ENCODE assay signal across 20 cellular contexts in genomic region chr1:96487961-96488360, GRCh38.
DNase-seq lines count a peak whose midpoint lies in the region; ATAC-seq, FAIRE-seq and TF ChIP-seq lines count a peak whose summit lies in the region.
"Had no signal": no experiment of that assay in that cellular context is flagged by ENCODE, and none has a peak within 500 bp of the region (broad histone marks: within the 10 kb centered on the region; RNA-seq: fewer than 3 reads in every experiment).

No MANE protein-coding gene starts in this region.

- H3K27ac Mint-ChIP-seq in activated CD4-positive, alpha-beta memory T cell treated with anti-CD3 and anti-CD28 coated beads for 36 hours = no peak overlapping the region
- H3K27ac Mint-ChIP-seq: activated naive CD4-positive, alpha-beta T cell treated with anti-CD3 and anti-CD28 coated beads, Interleukin-2, amount 10 ng/mL, durations not matched to agents 7 days and 5 days; CD4-positive, alpha-beta T cell; IgD-negative memory B cell; nephron; type B pancreatic cell had no signal

- no peaks in the 10 kb centered on the region for H3K9me3 Mint-ChIP-seq in activated CD4-positive, alpha-beta memory T cell treated with anti-CD3 and anti-CD28 coated beads for 36 hours
- H3K9me3 Mint-ChIP-seq: activated naive CD4-positive, alpha-beta T cell treated with anti-CD3 and anti-CD28 coated beads, Interleukin-2, amount 10 ng/mL, durations not matched to agents 7 days and 5 days; CD4-positive, alpha-beta T cell; IgD-negative memory B cell; nephron; type B pancreatic cell had no signal

- H3K4me3 ChIP-seq in AG10803 (ENCODE audit: low read length) (no peak overlapping the region), astrocyte of the spinal cord (ENCODE audit: low read depth, low read length) (no peak overlapping the region), fibroblast of pulmonary artery (replicated peaks; ENCODE audit: low read depth, low read length) (no peak overlapping the region), psoas muscle (peak overlapping the region; percentile 1)
- H3K4me3 ChIP-seq: cardiac muscle cell, lung, Peyer's patch, right atrium auricular region had no signal

- TF ChIP-seq CTCF in AG10803 (conservative IDR thresholded peaks at IDR 0.05; ENCODE audit: low read length) (no peak), astrocyte of the spinal cord (IDR thresholded peaks at IDR 0.05; ENCODE audit: low read depth, low read length) (no peak), fibroblast of pulmonary artery (IDR thresholded peaks at IDR 0.05; ENCODE audit: low read length, missing control alignments) (no peak), psoas muscle (IDR thresholded peaks at IDR 0.05) (no peak)

- H3K36me3 ChIP-seq in psoas muscle (ENCODE audit: insufficient read depth in 1 of 2, low read depth in 1 of 2) = no peaks in the 10 kb centered on the region
- H3K36me3 ChIP-seq: cardiac muscle cell, Peyer's patch, right atrium auricular region had no signal

- H3K4me3 Mint-ChIP-seq in activated CD4-positive, alpha-beta memory T cell treated with anti-CD3 and anti-CD28 coated beads for 36 hours = no peak overlapping the region
- H3K4me3 Mint-ChIP-seq: activated naive CD4-positive, alpha-beta T cell treated with anti-CD3 and anti-CD28 coated beads, Interleukin-2, amount 10 ng/mL, durations not matched to agents 7 days and 5 days; CD4-positive, alpha-beta T cell; IgD-negative memory B cell; nephron; type B pancreatic cell had no signal

- ATAC-seq in psoas muscle (peak in 3 of 4 donors; percentile 43 to 70 (median 55)), HG02970 (IDR thresholded peaks at IDR 0.05; ENCODE audit: low FRiP score, unreplicated experiment) (no peak)

- no peaks in the 10 kb centered on the region for H3K4me1 ChIP-seq in psoas muscle
- H3K4me1 ChIP-seq: Peyer's patch, right atrium auricular region had no signal

- no peak for FAIRE-seq in GM12892 (lab: Jason Lieb, UNC)

- CTCF ChIA-PET in activated CD4-positive, alpha-beta memory T cell treated with anti-CD3 and anti-CD28 coated beads for 36 hours (lab: Charles Lee) = no interaction called here

- no peaks in the 10 kb centered on the region for H3K27me3 ChIP-seq in psoas muscle (ENCODE audit: insufficient read depth in 3 of 3, low read length in 2 of 3)
- H3K27me3 ChIP-seq: cardiac muscle cell, Peyer's patch, right atrium auricular region had no signal

- H3K9me3 ChIP-seq in psoas muscle = no peaks in the 10 kb centered on the region
- H3K9me3 ChIP-seq: Peyer's patch, right atrium auricular region had no signal

- POLR2A ChIA-PET in activated CD4-positive, alpha-beta memory T cell treated with anti-CD3 and anti-CD28 coated beads for 36 hours (lab: Charles Lee) = no interaction called here

- WGBS in psoas muscle, 3 donors = 50 to 64% (median 56%) methylated on average over 5 of the region's 5 CpGs

- intact Hi-C loops in psoas muscle (cut with DNase I) = no loop called here
- intact Hi-C loops in activated CD4-positive, alpha-beta memory T cell treated with anti-CD3 and anti-CD28 coated beads for 36 hours (cut with micrococcal nuclease) = no loop called here

- in situ Hi-C loops in astrocyte of the spinal cord (cut with HindIII; ENCODE audit: low sequenced_read_pairs) = no loop called here

- no peak for TF ChIP-seq POLR2A in GM12892 (IDR thresholded peaks at IDR 0.05; ENCODE audit: low read depth, low read length)

- peak; percentile 31 for DNase-seq in AG10803 (ENCODE audit: low read depth)
- DNase-seq in astrocyte of the spinal cord (ENCODE audit: low read depth, low spot score) = peak; percentile 12
- peak; percentile 69 for DNase-seq in fibroblast of pulmonary artery (ENCODE audit: low read depth)
- no peak for DNase-seq in psoas muscle
- DNase-seq in putamen (ENCODE audit: low spot score) = no peak
- no peak for DNase-seq in activated CD4-positive, alpha-beta memory T cell treated with anti-CD3 and anti-CD28 coated beads for 36 hours
- no peak for DNase-seq in GM12892 (ENCODE audit: insufficient read length)
- DNase-seq: activated CD4-positive, alpha-beta T cell treated with anti-CD3 and anti-CD28 coated beads, Interleukin-2, amount 50 U/mL, for 1 hour; activated naive CD4-positive, alpha-beta T cell treated with anti-CD3 and anti-CD28 coated beads, Interleukin-2, amount 10 ng/mL, durations not matched to agents 7 days and 5 days; CD4-positive, alpha-beta T cell; effector memory CD4-positive, alpha-beta T cell; NCI-H748 treated with DMSO at 0.1 percent for 48 hours; Peyer's patch had no signal

- no peaks in the 10 kb centered on the region for H3K4me1 Mint-ChIP-seq in activated CD4-positive, alpha-beta memory T cell treated with anti-CD3 and anti-CD28 coated beads for 36 hours (ENCODE audit: low read depth)
- H3K4me1 Mint-ChIP-seq: activated naive CD4-positive, alpha-beta T cell treated with anti-CD3 and anti-CD28 coated beads, Interleukin-2, amount 10 ng/mL, durations not matched to agents 7 days and 5 days had no signal

- H3K27me3 Mint-ChIP-seq in activated CD4-positive, alpha-beta memory T cell treated with anti-CD3 and anti-CD28 coated beads for 36 hours = peaks cover 2% of the 10 kb centered on the region
- H3K27me3 Mint-ChIP-seq: activated naive CD4-positive, alpha-beta T cell treated with anti-CD3 and anti-CD28 coated beads, Interleukin-2, amount 10 ng/mL, durations not matched to agents 7 days and 5 days; CD4-positive, alpha-beta T cell; IgD-negative memory B cell had no signal

- H3K27ac ChIP-seq in psoas muscle = no peak overlapping the region
- H3K27ac ChIP-seq: cardiac muscle cell, Peyer's patch, right atrium auricular region had no signal

- H3K36me3 Mint-ChIP-seq in activated CD4-positive, alpha-beta memory T cell treated with anti-CD3 and anti-CD28 coated beads for 36 hours = no peaks in the 10 kb centered on the region
- H3K36me3 Mint-ChIP-seq: activated naive CD4-positive, alpha-beta T cell treated with anti-CD3 and anti-CD28 coated beads, Interleukin-2, amount 10 ng/mL, durations not matched to agents 7 days and 5 days; IgD-negative memory B cell; type B pancreatic cell had no signal

Comparison
In these comparisons a context has a peak if more than half of its experiments do, and no peak if none do; other contexts are left out.
1. DNase-seq: peak in AG10803 (single experiment), astrocyte of the spinal cord (single experiment) and fibroblast of pulmonary artery (single experiment); none in psoas muscle (0 of 2), putamen (single experiment), activated CD4-positive, alpha-beta memory T cell treated with anti-CD3 and anti-CD28 coated beads for 36 hours (single experiment) and GM12892 (single experiment).